In genomic region chr11:70153133-70153727, GRCh38 we compare ENCODE assay signal across 13 cellular contexts.
"Had no signal": no experiment of that assay in that cellular context is flagged by ENCODE, and none has a peak within 500 bp of the region (broad histone marks: within the 10 kb centered on the region; RNA-seq: fewer than 3 reads in every experiment).

No MANE protein-coding gene starts in this region.

- DNase-seq: activated B cell treated with CpG ODN at 0.5 μM for 24 hours; activated CD4-positive, alpha-beta T cell treated with anti-CD3 and anti-CD28 coated beads, Interleukin-2, amount 50 U/mL, for 1 hour; activated naive CD4-positive, alpha-beta T cell treated with anti-CD3 and anti-CD28 coated beads, Interleukin-2, amount 50 U/mL, for 16 hours; activated T-cell treated with anti-CD3 and anti-CD28 coated beads for 4 hours; adrenal gland; esophagus squamous epithelium; left cardiac atrium; naive thymus-derived CD4-positive, alpha-beta T cell; posterior cingulate gyrus; small intestine had no signal

- H3K27me3 ChIP-seq: adrenal gland, foreskin keratinocyte had no signal

- ATAC-seq: foreskin keratinocyte; left cardiac atrium; naive thymus-derived CD4-positive, alpha-beta T cell had no signal

- H3K27ac ChIP-seq: adrenal gland, esophagus squamous epithelium, foreskin keratinocyte, neutrophil had no signal

- H3K4me1 ChIP-seq: adrenal gland had no signal

- H3K9me3 ChIP-seq: adrenal gland, esophagus squamous epithelium, neutrophil had no signal

- H3K36me3 ChIP-seq: adrenal gland, esophagus squamous epithelium, neutrophil had no signal

- H3K4me3 ChIP-seq: adrenal gland, esophagus squamous epithelium, lung had no signal
